ENCODE assay signal across 20 cellular contexts in the genomic region with DNA sequence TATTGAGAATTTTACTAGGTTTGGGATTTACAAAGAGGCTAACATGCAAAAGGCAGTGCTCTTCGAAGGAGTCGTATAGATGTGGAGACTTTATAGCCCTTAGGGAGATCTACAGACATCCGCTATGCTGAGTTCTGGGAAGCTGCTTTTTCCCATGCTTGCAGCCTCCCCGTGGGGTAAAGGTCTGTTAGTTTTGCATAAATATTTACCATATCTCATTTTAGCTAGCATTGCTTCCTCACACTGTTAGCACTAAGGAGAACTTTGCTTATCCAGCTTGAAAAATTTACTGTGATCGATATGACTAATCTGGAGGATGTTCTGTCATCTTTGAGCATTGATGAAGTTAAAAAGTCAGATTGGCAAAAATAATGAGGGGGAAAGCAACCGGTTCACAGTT. TPM values are rescaled to one million over a fixed set of nuclear protein-coding genes. Genes with fewer than 3 reads are reported as not detected.
"Had no signal": no experiment of that assay in that cellular context is flagged by ENCODE, and none has a peak within 500 bp of the region (broad histone marks: within the 10 kb centered on the region; RNA-seq: fewer than 3 reads in every experiment).

No MANE protein-coding gene starts in this region.

- H3K9me3 Mint-ChIP-seq: activated CD8-positive, alpha-beta T cell treated with anti-CD3 and anti-CD28 coated beads for 36 hours; immature natural killer cell; natural killer cell; stimulated activated naive CD8-positive, alpha-beta T cell treated with anti-CD3 and anti-CD28 coated beads, Interleukin-15, amount 100 ng/mL, for 72 hours; T-helper 1 cell treated with Interleukin-12 subunit alpha and Interleukin-12 subunit beta and Interleukin-4 antibody, amounts not matched to agents 30 μg/mL and 1 μg/mL, for 36 hours had no signal

- H3K27ac ChIP-seq: spleen had no signal

- DNase-seq: activated CD4-positive, alpha-beta T cell treated with anti-CD3 and anti-CD28 coated beads for 4 hours; activated CD8-positive, alpha-beta memory T cell treated with anti-CD3 and anti-CD28 coated beads, Interleukin-2, amount 50 U/mL, for 4 hours; activated CD8-positive, alpha-beta T cell treated with anti-CD3 and anti-CD28 coated beads for 36 hours; activated effector memory CD4-positive, alpha-beta T cell treated with anti-CD3 and anti-CD28 coated beads, Interleukin-2, amount 50 U/mL, for 16 hours; activated T-cell treated with anti-CD3 and anti-CD28 coated beads, Interleukin-2, amount 50 U/mL, for 48 hours; adrenal gland; central memory CD4-positive, alpha-beta T cell; effector memory CD4-positive, alpha-beta T cell; foreskin melanocyte; head of caudate nucleus; immature natural killer cell; left cardiac atrium; natural killer cell; posterior cingulate gyrus; right cardiac atrium; spleen; stimulated activated naive CD8-positive, alpha-beta T cell treated with anti-CD3 and anti-CD28 coated beads, Interleukin-15, amount 100 ng/mL, for 72 hours; upper lobe of left lung had no signal

- H3K4me3 Mint-ChIP-seq: activated CD8-positive, alpha-beta T cell treated with anti-CD3 and anti-CD28 coated beads for 36 hours; activated naive CD4-positive, alpha-beta T cell treated with anti-CD3 and anti-CD28 coated beads, Interleukin-2, amount 50 U/mL, for 24 hours; immature natural killer cell; natural killer cell; stimulated activated naive CD8-positive, alpha-beta T cell treated with anti-CD3 and anti-CD28 coated beads, Interleukin-15, amount 100 ng/mL, for 72 hours; T-helper 1 cell treated with Interleukin-12 subunit alpha and Interleukin-12 subunit beta and Interleukin-4 antibody, amounts not matched to agents 30 μg/mL and 1 μg/mL, for 36 hours had no signal

- H3K27me3 ChIP-seq: adrenal gland, upper lobe of left lung had no signal

- H3K9me3 ChIP-seq: adrenal gland, spleen, upper lobe of left lung had no signal

- H3K4me1 Mint-ChIP-seq: activated naive CD4-positive, alpha-beta T cell treated with anti-CD3 and anti-CD28 coated beads, Interleukin-2, amount 50 U/mL, for 24 hours; stimulated activated naive CD8-positive, alpha-beta T cell treated with anti-CD3 and anti-CD28 coated beads, Interleukin-15, amount 100 ng/mL, for 72 hours had no signal

- ATAC-seq: activated CD8-positive, alpha-beta T cell treated with anti-CD3 and anti-CD28 coated beads for 36 hours; natural killer cell; stimulated activated naive CD8-positive, alpha-beta T cell treated with anti-CD3 and anti-CD28 coated beads, Interleukin-15, amount 100 ng/mL, for 72 hours had no signal

- H3K4me3 ChIP-seq: adrenal gland, spleen, upper lobe of left lung had no signal

- H3K36me3 Mint-ChIP-seq: natural killer cell had no signal

- H3K36me3 ChIP-seq: adrenal gland, spleen, upper lobe of left lung had no signal

- H3K27ac Mint-ChIP-seq: activated CD8-positive, alpha-beta T cell treated with anti-CD3 and anti-CD28 coated beads for 36 hours; activated naive CD4-positive, alpha-beta T cell treated with anti-CD3 and anti-CD28 coated beads, Interleukin-2, amount 50 U/mL, for 24 hours; immature natural killer cell; natural killer cell; stimulated activated naive CD8-positive, alpha-beta T cell treated with anti-CD3 and anti-CD28 coated beads, Interleukin-15, amount 100 ng/mL, for 72 hours; T-helper 1 cell treated with Interleukin-12 subunit alpha and Interleukin-12 subunit beta and Interleukin-4 antibody, amounts not matched to agents 30 μg/mL and 1 μg/mL, for 36 hours had no signal

RNA-seq across cellular contexts. Expression of a gene that starts 29.7 kb away (rescaled TPM):
- total RNA-seq: natural killer cell had no signal
- polyA plus RNA-seq: immature natural killer cell had no signal
